ENCODE assay signal across 11 cellular contexts in the genomic region with DNA sequence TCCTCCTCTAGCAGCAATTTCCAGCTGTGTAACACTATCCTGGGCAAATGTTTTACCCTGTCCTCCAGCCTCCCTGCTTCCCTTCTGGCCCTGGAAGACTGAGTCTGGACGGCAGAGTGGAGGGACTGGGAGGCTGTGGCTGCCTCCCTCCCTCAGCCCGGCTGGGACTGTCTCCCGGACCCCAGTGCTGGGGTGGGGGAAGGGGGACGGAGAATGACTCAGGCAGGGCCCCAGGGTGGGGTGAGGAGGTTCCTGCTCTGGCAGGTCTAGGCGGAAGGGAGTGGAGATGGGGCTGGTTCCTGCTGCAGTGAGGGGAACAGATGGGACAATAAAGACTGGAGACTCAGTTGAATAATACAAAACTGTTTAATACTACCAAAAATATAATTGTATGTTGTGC. TPM values are rescaled to one million over a fixed set of nuclear protein-coding genes. Genes with fewer than 3 reads are reported as not detected.
A peak's percentile ranks its signal among the peaks of the same experiment; 100 is the strongest.
DNase-seq lines count a peak whose midpoint lies in the region; ATAC-seq and TF ChIP-seq lines count a peak whose summit lies in the region.
"Had no signal": no experiment of that assay in that cellular context is flagged by ENCODE, and none has a peak within 500 bp of the region (broad histone marks: within the 10 kb centered on the region; RNA-seq: fewer than 3 reads in every experiment).

No MANE protein-coding gene starts in this region.

- H3K9me3 Mint-ChIP-seq in natural killer cell treated with Interleukin-12 subunit alpha and Interleukin-12 subunit beta and Interleukin-15 and Interleukin-18, amount 100 ng/mL, for 72 hours = no peaks in the 10 kb centered on the region
- H3K9me3 Mint-ChIP-seq in progenitor cell of endocrine pancreas (ENCODE audit: low read depth) = no peaks in the 10 kb centered on the region
- H3K9me3 Mint-ChIP-seq: CD4-positive, alpha-beta T cell had no signal

- no peak overlapping the region for H3K23ac ChIP-seq in mesenchymal stem cell (ENCODE audit: low read length in 2 of 2)

- no peak overlapping the region for H3K14ac ChIP-seq in mesenchymal stem cell (ENCODE audit: low read length in 2 of 2)

- H3K36me3 Mint-ChIP-seq in natural killer cell treated with Interleukin-12 subunit alpha and Interleukin-12 subunit beta and Interleukin-15 and Interleukin-18, amount 100 ng/mL, for 72 hours = no peaks in the 10 kb centered on the region
- H3K36me3 Mint-ChIP-seq in progenitor cell of endocrine pancreas (ENCODE audit: insufficient read depth) = peaks cover 24% of the 10 kb centered on the region

- TF ChIP-seq CTCF in HL-60 (IDR thresholded peaks at IDR 0.05; ENCODE audit: insufficient read depth, low read length) (no peak), progenitor cell of endocrine pancreas (IDR thresholded peaks at IDR 0.05; ENCODE audit: unreplicated experiment) (no peak)

- no peak overlapping the region for H3K4me3 Mint-ChIP-seq in natural killer cell treated with Interleukin-12 subunit alpha and Interleukin-12 subunit beta and Interleukin-15 and Interleukin-18, amount 100 ng/mL, for 72 hours
- no peak overlapping the region for H3K4me3 Mint-ChIP-seq in progenitor cell of endocrine pancreas (ENCODE audit: low read depth)

- H3K4ac ChIP-seq in mesenchymal stem cell (ENCODE audit: low read depth in 1 of 2, low read length in 2 of 2) = peak overlapping the region; percentile 6 to 82

- peaks cover 33% of the 10 kb centered on the region for H3K79me1 ChIP-seq in mesenchymal stem cell (replicated peaks; ENCODE audit: low read length, poor library complexity, severe bottlenecking)

- H2BK5ac ChIP-seq in mesenchymal stem cell (ENCODE audit: low read depth, low read length, poor library complexity, severe bottlenecking) = peak overlapping the region; percentile 49

- H2BK12ac ChIP-seq in mesenchymal stem cell (ENCODE audit: low read length in 2 of 2) = peak overlapping the region in 1 of 2 experiments; percentile 17

- peak overlapping the region; percentile 79 for H3K9ac ChIP-seq in mesenchymal stem cell (ENCODE audit: low read length)

- H3K27me3 ChIP-seq in HL-60 (ENCODE audit: insufficient read depth, poor library complexity, severe bottlenecking) (no peaks in the 10 kb centered on the region), mesenchymal stem cell (ENCODE audit: control insufficient read depth in 1 of 2, insufficient read depth in 1 of 2, low read length in 2 of 2) (no peaks in the 10 kb centered on the region)
- H3K27me3 ChIP-seq: SJSA1 had no signal

- H3K27me3 Mint-ChIP-seq in natural killer cell treated with Interleukin-12 subunit alpha and Interleukin-12 subunit beta and Interleukin-15 and Interleukin-18, amount 100 ng/mL, for 72 hours = no peaks in the 10 kb centered on the region
- no peaks in the 10 kb centered on the region for H3K27me3 Mint-ChIP-seq in progenitor cell of endocrine pancreas
- H3K27me3 Mint-ChIP-seq: CD4-positive, alpha-beta T cell had no signal

- H2AFZ ChIP-seq in mesenchymal stem cell (ENCODE audit: low read depth, low read length) = no peak overlapping the region

- peaks cover 52% of the 10 kb centered on the region for H3K4me1 ChIP-seq in mesenchymal stem cell (ENCODE audit: control insufficient read depth, insufficient read depth, low read depth, low read length)

- H3K27ac ChIP-seq in HL-60 (replicated peaks) = peak overlapping the region; percentile 63
- H3K27ac ChIP-seq in mesenchymal stem cell (ENCODE audit: low read length, poor library complexity, severe bottlenecking) = peak overlapping the region; percentile 82
- H3K27ac ChIP-seq: SJSA1 had no signal

- H3K27ac Mint-ChIP-seq in natural killer cell treated with Interleukin-12 subunit alpha and Interleukin-12 subunit beta and Interleukin-15 and Interleukin-18, amount 100 ng/mL, for 72 hours = peak overlapping the region in 1 of 2 donors; percentile 60
- no peak overlapping the region for H3K27ac Mint-ChIP-seq in progenitor cell of endocrine pancreas
- H3K27ac Mint-ChIP-seq: CD4-positive, alpha-beta T cell had no signal

- peak overlapping the region; percentile 44 to 73 for H3K18ac ChIP-seq in mesenchymal stem cell (ENCODE audit: low read depth in 1 of 2, low read length in 2 of 2)

- peak overlapping the region; percentile 46 for H4K8ac ChIP-seq in mesenchymal stem cell (ENCODE audit: low read length)

- H2AK5ac ChIP-seq in mesenchymal stem cell (ENCODE audit: low read length, severe bottlenecking) = peak overlapping the region; percentile 91

- peaks cover 41 to 74% of the 10 kb centered on the region in 2 experiments for H3K36me3 ChIP-seq in mesenchymal stem cell (ENCODE audit: control insufficient read depth in 1 of 2, insufficient read depth in 2 of 2, low read depth in 1 of 2, low read length in 2 of 2)

- WGBS in mesenchymal stem cell = 20% methylated on average over 4 of the region's 5 CpGs

- H2BK15ac ChIP-seq in mesenchymal stem cell (ENCODE audit: low read depth, poor library complexity, severe bottlenecking) = no peak overlapping the region

- peaks cover 15 to 23% of the 10 kb centered on the region in 2 donors for H3K4me1 Mint-ChIP-seq in natural killer cell treated with Interleukin-12 subunit alpha and Interleukin-12 subunit beta and Interleukin-15 and Interleukin-18, amount 100 ng/mL, for 72 hours (ENCODE audit: low read depth in 2 of 2)
- H3K4me1 Mint-ChIP-seq in progenitor cell of endocrine pancreas (ENCODE audit: low read depth) = peaks cover 13% of the 10 kb centered on the region

- no peak for ATAC-seq in natural killer cell treated with Interleukin-12 subunit alpha and Interleukin-12 subunit beta and Interleukin-15 and Interleukin-18, amount 100 ng/mL, for 72 hours

- no peaks in the 10 kb centered on the region for H3K9me3 ChIP-seq in mesenchymal stem cell (ENCODE audit: control insufficient read depth, low read length)
- H3K9me3 ChIP-seq: SJSA1 had no signal

- H2BK120ac ChIP-seq in mesenchymal stem cell (ENCODE audit: low read depth, low read length) = peak overlapping the region; percentile 77

- DNase-seq in A172 (ENCODE audit: low spot score) (peak; percentile 72), HL-60 (ENCODE audit: low read depth in 1 of 2, low spot score in 1 of 2) (peak in 1 of 2 experiments; percentile 58), astrocyte of the hippocampus (ENCODE audit: low read depth, low spot score) (peak; percentile 44), mesenchymal stem cell (peak; percentile 54), progenitor cell of endocrine pancreas (ENCODE audit: low spot score, unreplicated experiment) (no peak), NCI-H2196 (lab: John Stamatoyannopoulos, UW; ENCODE audit: unreplicated experiment) (no peak)
- no peak for DNase-seq in natural killer cell treated with Interleukin-12 subunit alpha and Interleukin-12 subunit beta and Interleukin-15 and Interleukin-18, amount 100 ng/mL, for 72 hours (ENCODE audit: low spot score)
- no peak for DNase-seq in stimulated activated CD8-positive, alpha-beta memory T cell treated with anti-CD3 and anti-CD28 coated beads, Interleukin-4, amount 100 ng/mL, for 48 hours
- DNase-seq: CD4-positive, alpha-beta T cell; NCI-H2081 treated with DMSO at 0.1 percent for 48 hours had no signal

- H4K91ac ChIP-seq in mesenchymal stem cell (ENCODE audit: low read length) = peak overlapping the region; percentile 64

- no peak overlapping the region for H3K4me3 ChIP-seq in HL-60 (replicated peaks; ENCODE audit: insufficient read depth, low read length)
- peak overlapping the region in 1 of 2 experiments; percentile 68 for H3K4me3 ChIP-seq in mesenchymal stem cell (ENCODE audit: insufficient read depth in 1 of 2, low read depth in 1 of 2, low read length in 2 of 2)
- H3K4me3 ChIP-seq: SJSA1 had no signal

- H3K4me2 ChIP-seq in mesenchymal stem cell (ENCODE audit: low read length, poor library complexity, severe bottlenecking) = peak overlapping the region; percentile 32

RNA-seq across cellular contexts. Expression of a gene that starts 2.1 kb away (rescaled TPM):
- 2.0 and 7.2 TPM in 2 replicates for total RNA-seq in A172 (2014; rRNA removed; shearing (Covaris generic))
- polyA plus RNA-seq in mesenchymal stem cell (2013, experiment 1 of 2) = 0.98 TPM
- polyA plus RNA-seq in mesenchymal stem cell (2013, experiment 2 of 2) = 1.0 TPM
- under 1 TPM in 1 of 2 donors, not detected in 1; 0.26 TPM for total RNA-seq in natural killer cell treated with Interleukin-12 subunit alpha and Interleukin-12 subunit beta and Interleukin-15 and Interleukin-18, amount 100 ng/mL, for 72 hours
- total RNA-seq in progenitor cell of endocrine pancreas = 0.93 and 1.0 TPM in 2 replicates
- total RNA-seq: SJSA1 had no signal

RNA-seq across cellular contexts. Expression of a gene that starts 4.2 kb away (rescaled TPM):
- total RNA-seq in A172 (2014; rRNA removed; shearing (Covaris generic)) = 246 and 350 TPM in 2 replicates
- polyA plus RNA-seq in mesenchymal stem cell (2013, experiment 1 of 2) = 81.6 TPM
- 78.5 TPM for polyA plus RNA-seq in mesenchymal stem cell (2013, experiment 2 of 2)
- 10 to 100 TPM; 82.7 to 95.5 TPM for total RNA-seq in natural killer cell treated with Interleukin-12 subunit alpha and Interleukin-12 subunit beta and Interleukin-15 and Interleukin-18, amount 100 ng/mL, for 72 hours
- 71.4 and 71.9 TPM in 2 replicates for total RNA-seq in progenitor cell of endocrine pancreas

RNA-seq across cellular contexts. Expression of a gene that starts 8.4 kb away (rescaled TPM):
- total RNA-seq in A172 (2014; rRNA removed; shearing (Covaris generic)) = 11.5 and 15.6 TPM in 2 replicates
- 30.9 TPM for polyA plus RNA-seq in mesenchymal stem cell (2013, experiment 1 of 2)
- polyA plus RNA-seq in mesenchymal stem cell (2013, experiment 2 of 2) = 30.8 TPM
- total RNA-seq in natural killer cell treated with Interleukin-12 subunit alpha and Interleukin-12 subunit beta and Interleukin-15 and Interleukin-18, amount 100 ng/mL, for 72 hours = 10 to 100 TPM; 20.8 to 51.1 TPM
- not detected in 2 replicates for total RNA-seq in progenitor cell of endocrine pancreas

RNA-seq across cellular contexts. Expression of a gene that starts 26.1 kb away (rescaled TPM):
- 162 and 170 TPM in 2 replicates for total RNA-seq in A172 (2014; rRNA removed; shearing (Covaris generic))
- 27.5 TPM for polyA plus RNA-seq in mesenchymal stem cell (2013, experiment 1 of 2)
- 27.0 TPM for polyA plus RNA-seq in mesenchymal stem cell (2013, experiment 2 of 2)
- 10 to 100 TPM; 56.2 to 90.1 TPM for total RNA-seq in natural killer cell treated with Interleukin-12 subunit alpha and Interleukin-12 subunit beta and Interleukin-15 and Interleukin-18, amount 100 ng/mL, for 72 hours
- 58.2 and 62.5 TPM in 2 replicates for total RNA-seq in progenitor cell of endocrine pancreas

RNA-seq across cellular contexts. Expression of a gene that starts 26.9 kb away (rescaled TPM):
- 61.1 and 76.5 TPM in 2 replicates for total RNA-seq in A172 (2014; rRNA removed; shearing (Covaris generic))
- polyA plus RNA-seq in mesenchymal stem cell (2013, experiment 1 of 2) = 32.3 TPM
- polyA plus RNA-seq in mesenchymal stem cell (2013, experiment 2 of 2) = 32.1 TPM
- total RNA-seq in natural killer cell treated with Interleukin-12 subunit alpha and Interleukin-12 subunit beta and Interleukin-15 and Interleukin-18, amount 100 ng/mL, for 72 hours = 10 to 100 TPM; 42.7 to 56.6 TPM
- total RNA-seq in progenitor cell of endocrine pancreas = 53.6 and 61.4 TPM in 2 replicates

Comparison
In these comparisons a context has a peak if more than half of its experiments do, and no peak if none do; other contexts are left out.
1. DNase-seq: peak in A172 (single experiment), astrocyte of the hippocampus (single experiment) and mesenchymal stem cell (single experiment); none in natural killer cell treated with Interleukin-12 subunit alpha and Interleukin-12 subunit beta and Interleukin-15 and Interleukin-18, amount 100 ng/mL, for 72 hours (single experiment), stimulated activated CD8-positive, alpha-beta memory T cell treated with anti-CD3 and anti-CD28 coated beads, Interleukin-4, amount 100 ng/mL, for 48 hours (single experiment), progenitor cell of endocrine pancreas (single experiment) and NCI-H2196 (single experiment).